ENCODE assay signal across 2 cellular contexts in the genomic region with DNA sequence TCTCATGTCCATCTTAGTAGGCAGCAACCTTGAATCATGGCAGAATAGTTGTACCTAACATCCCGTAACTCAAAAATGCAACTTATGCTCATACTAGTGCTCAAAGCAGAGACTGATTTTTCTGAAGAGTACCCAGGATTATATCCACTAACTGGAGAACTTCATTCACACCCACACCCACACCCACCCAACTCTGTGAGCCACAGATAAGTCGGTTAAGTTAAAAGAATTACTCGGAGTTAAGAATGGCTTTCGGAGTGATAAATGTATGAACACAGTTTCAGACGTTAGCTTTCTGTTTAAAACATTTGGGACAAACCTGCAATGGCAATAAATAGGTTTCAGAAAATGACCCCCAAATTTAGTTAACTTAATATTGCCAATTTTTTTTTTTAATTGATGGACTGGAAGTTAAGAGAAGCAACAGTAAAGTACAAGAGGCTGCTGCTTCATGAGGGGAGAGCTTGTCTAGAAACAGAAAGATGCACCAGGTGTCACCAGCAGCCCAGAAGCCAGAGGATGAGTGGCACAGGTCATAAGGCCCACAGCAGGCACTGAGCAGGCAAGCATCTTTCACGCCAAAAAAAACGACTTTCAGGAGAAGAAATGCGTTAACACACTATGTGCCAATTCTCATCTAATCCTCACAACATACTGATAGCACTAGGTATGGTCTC.
TF ChIP-seq lines count a peak whose summit lies in the region.

No MANE protein-coding gene starts in this region.

TF ChIP-seq in GM23338, 12 proteins besides CTCF, POLR2A, EP300 and RAD21 (continues in another document):
- TF ChIP-seq CREB1 (CRISPR knock-in tag; IDR thresholded peaks at IDR 0.05; ENCODE audit: low read depth) = no peak
- TF ChIP-seq POLR2AphosphoS5 (IDR thresholded peaks at IDR 0.05; ENCODE audit: low read depth) = no peak
- no peak for TF ChIP-seq ZNF114 (CRISPR knock-in tag; IDR thresholded peaks at IDR 0.05)
- no peak for TF ChIP-seq EZH2phosphoT487 (IDR thresholded peaks at IDR 0.05; ENCODE audit: unreplicated experiment)
- TF ChIP-seq, protein P1, sequence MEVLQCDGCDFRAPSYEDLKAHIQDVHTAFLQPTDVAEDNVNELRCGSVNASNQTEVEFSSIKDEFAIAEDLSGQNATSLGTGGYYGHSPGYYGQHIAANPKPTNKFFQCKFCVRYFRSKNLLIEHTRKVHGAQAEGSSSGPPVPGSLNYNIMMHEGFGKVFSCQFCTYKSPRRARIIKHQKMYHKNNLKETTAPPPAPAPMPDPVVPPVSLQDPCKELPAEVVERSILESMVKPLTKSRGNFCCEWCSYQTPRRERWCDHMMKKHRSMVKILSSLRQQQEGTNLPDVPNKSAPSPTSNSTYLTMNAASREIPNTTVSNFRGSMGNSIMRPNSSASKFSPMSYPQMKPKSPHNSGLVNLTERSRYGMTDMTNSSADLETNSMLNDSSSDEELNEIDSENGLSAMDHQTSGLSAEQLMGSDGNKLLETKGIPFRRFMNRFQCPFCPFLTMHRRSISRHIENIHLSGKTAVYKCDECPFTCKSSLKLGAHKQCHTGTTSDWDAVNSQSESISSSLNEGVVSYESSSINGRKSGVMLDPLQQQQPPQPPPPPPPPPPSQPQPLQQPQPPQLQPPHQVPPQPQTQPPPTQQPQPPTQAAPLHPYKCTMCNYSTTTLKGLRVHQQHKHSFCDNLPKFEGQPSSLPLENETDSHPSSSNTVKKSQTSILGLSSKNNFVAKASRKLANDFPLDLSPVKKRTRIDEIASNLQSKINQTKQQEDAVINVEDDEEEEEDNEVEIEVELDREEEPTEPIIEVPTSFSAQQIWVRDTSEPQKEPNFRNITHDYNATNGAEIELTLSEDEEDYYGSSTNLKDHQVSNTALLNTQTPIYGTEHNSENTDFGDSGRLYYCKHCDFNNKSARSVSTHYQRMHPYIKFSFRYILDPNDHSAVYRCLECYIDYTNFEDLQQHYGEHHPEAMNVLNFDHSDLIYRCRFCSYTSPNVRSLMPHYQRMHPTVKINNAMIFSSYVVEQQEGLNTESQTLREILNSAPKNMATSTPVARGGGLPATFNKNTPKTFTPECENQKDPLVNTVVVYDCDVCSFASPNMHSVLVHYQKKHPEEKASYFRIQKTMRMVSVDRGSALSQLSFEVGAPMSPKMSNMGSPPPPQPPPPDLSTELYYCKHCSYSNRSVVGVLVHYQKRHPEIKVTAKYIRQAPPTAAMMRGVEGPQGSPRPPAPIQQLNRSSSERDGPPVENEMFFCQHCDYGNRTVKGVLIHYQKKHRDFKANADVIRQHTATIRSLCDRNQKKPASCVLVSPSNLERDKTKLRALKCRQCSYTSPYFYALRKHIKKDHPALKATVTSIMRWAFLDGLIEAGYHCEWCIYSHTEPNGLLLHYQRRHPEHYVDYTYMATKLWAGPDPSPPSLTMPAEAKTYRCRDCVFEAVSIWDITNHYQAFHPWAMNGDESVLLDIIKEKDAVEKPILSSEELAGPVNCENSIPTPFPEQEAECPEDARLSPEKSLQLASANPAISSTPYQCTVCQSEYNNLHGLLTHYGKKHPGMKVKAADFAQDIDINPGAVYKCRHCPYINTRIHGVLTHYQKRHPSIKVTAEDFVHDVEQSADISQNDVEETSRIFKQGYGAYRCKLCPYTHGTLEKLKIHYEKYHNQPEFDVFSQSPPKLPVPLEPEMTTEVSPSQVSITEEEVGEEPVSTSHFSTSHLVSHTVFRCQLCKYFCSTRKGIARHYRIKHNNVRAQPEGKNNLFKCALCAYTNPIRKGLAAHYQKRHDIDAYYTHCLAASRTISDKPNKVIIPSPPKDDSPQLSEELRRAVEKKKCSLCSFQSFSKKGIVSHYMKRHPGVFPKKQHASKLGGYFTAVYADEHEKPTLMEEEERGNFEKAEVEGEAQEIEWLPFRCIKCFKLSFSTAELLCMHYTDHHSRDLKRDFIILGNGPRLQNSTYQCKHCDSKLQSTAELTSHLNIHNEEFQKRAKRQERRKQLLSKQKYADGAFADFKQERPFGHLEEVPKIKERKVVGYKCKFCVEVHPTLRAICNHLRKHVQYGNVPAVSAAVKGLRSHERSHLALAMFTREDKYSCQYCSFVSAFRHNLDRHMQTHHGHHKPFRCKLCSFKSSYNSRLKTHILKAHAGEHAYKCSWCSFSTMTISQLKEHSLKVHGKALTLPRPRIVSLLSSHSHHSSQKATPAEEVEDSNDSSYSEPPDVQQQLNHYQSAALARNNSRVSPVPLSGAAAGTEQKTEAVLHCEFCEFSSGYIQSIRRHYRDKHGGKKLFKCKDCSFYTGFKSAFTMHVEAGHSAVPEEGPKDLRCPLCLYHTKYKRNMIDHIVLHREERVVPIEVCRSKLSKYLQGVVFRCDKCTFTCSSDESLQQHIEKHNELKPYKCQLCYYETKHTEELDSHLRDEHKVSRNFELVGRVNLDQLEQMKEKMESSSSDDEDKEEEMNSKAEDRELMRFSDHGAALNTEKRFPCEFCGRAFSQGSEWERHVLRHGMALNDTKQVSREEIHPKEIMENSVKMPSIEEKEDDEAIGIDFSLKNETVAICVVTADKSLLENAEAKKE (CRISPR knock-in tag; IDR thresholded peaks at IDR 0.05) = no peak
- no peak for TF ChIP-seq EZH2 (IDR thresholded peaks at IDR 0.05; ENCODE audit: low read depth, unreplicated experiment)
- TF ChIP-seq, protein P2, sequence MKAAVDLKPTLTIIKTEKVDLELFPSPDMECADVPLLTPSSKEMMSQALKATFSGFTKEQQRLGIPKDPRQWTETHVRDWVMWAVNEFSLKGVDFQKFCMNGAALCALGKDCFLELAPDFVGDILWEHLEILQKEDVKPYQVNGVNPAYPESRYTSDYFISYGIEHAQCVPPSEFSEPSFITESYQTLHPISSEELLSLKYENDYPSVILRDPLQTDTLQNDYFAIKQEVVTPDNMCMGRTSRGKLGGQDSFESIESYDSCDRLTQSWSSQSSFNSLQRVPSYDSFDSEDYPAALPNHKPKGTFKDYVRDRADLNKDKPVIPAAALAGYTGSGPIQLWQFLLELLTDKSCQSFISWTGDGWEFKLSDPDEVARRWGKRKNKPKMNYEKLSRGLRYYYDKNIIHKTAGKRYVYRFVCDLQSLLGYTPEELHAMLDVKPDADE (IDR thresholded peaks at IDR 0.05) = no peak
- TF ChIP-seq JUNB (IDR thresholded peaks at IDR 0.05; ENCODE audit: unreplicated experiment) = no peak
- TF ChIP-seq ZNF331 (CRISPR knock-in tag; IDR thresholded peaks at IDR 0.05; ENCODE audit: low read depth) = no peak
- no peak for TF ChIP-seq STAT1 (IDR thresholded peaks at IDR 0.05; ENCODE audit: unreplicated experiment)
- no peak for TF ChIP-seq NANOG (IDR thresholded peaks at IDR 0.05; ENCODE audit: borderline replicate concordance)

TF ChIP-seq in GM12878, 131 proteins besides CTCF, POLR2A, EP300 and RAD21:
- TF ChIP-seq ETV6 (conservative IDR thresholded peaks at IDR 0.05 in 1 of 2, IDR thresholded peaks at IDR 0.05 in 1 of 2; ENCODE audit: borderline replicate concordance in 1 of 2, low read depth in 1 of 2) = no peak
- no peak for TF ChIP-seq POLR2AphosphoS2 (IDR thresholded peaks at IDR 0.05; ENCODE audit: low read depth, low read length)
- TF ChIP-seq, protein P3, sequence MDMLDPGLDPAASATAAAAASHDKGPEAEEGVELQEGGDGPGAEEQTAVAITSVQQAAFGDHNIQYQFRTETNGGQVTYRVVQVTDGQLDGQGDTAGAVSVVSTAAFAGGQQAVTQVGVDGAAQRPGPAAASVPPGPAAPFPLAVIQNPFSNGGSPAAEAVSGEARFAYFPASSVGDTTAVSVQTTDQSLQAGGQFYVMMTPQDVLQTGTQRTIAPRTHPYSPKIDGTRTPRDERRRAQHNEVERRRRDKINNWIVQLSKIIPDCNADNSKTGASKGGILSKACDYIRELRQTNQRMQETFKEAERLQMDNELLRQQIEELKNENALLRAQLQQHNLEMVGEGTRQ (IDR thresholded peaks at IDR 0.05; ENCODE audit: borderline replicate concordance, low read depth, low read length) = no peak
- TF ChIP-seq, protein P4, sequence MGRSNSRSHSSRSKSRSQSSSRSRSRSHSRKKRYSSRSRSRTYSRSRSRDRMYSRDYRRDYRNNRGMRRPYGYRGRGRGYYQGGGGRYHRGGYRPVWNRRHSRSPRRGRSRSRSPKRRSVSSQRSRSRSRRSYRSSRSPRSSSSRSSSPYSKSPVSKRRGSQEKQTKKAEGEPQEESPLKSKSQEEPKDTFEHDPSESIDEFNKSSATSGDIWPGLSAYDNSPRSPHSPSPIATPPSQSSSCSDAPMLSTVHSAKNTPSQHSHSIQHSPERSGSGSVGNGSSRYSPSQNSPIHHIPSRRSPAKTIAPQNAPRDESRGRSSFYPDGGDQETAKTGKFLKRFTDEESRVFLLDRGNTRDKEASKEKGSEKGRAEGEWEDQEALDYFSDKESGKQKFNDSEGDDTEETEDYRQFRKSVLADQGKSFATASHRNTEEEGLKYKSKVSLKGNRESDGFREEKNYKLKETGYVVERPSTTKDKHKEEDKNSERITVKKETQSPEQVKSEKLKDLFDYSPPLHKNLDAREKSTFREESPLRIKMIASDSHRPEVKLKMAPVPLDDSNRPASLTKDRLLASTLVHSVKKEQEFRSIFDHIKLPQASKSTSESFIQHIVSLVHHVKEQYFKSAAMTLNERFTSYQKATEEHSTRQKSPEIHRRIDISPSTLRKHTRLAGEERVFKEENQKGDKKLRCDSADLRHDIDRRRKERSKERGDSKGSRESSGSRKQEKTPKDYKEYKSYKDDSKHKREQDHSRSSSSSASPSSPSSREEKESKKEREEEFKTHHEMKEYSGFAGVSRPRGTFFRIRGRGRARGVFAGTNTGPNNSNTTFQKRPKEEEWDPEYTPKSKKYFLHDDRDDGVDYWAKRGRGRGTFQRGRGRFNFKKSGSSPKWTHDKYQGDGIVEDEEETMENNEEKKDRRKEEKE (IDR thresholded peaks at IDR 0.05) = no peak
- TF ChIP-seq TAF1 (IDR thresholded peaks at IDR 0.05; ENCODE audit: borderline replicate concordance, low read depth, low read length) = no peak
- TF ChIP-seq WRNIP1 (IDR thresholded peaks at IDR 0.05; ENCODE audit: borderline replicate concordance, low read depth, low read length) = no peak
- no peak for TF ChIP-seq ZNF592 (IDR thresholded peaks at IDR 0.05)
- no peak for TF ChIP-seq ATF7 (IDR thresholded peaks at IDR 0.05; ENCODE audit: low read depth)
- TF ChIP-seq EGR1 (IDR thresholded peaks at IDR 0.05; ENCODE audit: borderline replicate concordance in 1 of 2, low read depth in 2 of 2, low read length in 2 of 2) = no peak
- no peak for TF ChIP-seq EZH2 (IDR thresholded peaks at IDR 0.05; ENCODE audit: borderline replicate concordance, control insufficient read depth, low read depth, low read length)
- TF ChIP-seq SUPT20H (IDR thresholded peaks at IDR 0.05; ENCODE audit: borderline replicate concordance, control insufficient read depth, low read depth, low read length) = no peak
- no peak for TF ChIP-seq NR2C1 (IDR thresholded peaks at IDR 0.05)
- TF ChIP-seq STAT1 (conservative IDR thresholded peaks at IDR 0.05) = no peak
